ENCODE assay signal across 1 cellular context in the genomic region with DNA sequence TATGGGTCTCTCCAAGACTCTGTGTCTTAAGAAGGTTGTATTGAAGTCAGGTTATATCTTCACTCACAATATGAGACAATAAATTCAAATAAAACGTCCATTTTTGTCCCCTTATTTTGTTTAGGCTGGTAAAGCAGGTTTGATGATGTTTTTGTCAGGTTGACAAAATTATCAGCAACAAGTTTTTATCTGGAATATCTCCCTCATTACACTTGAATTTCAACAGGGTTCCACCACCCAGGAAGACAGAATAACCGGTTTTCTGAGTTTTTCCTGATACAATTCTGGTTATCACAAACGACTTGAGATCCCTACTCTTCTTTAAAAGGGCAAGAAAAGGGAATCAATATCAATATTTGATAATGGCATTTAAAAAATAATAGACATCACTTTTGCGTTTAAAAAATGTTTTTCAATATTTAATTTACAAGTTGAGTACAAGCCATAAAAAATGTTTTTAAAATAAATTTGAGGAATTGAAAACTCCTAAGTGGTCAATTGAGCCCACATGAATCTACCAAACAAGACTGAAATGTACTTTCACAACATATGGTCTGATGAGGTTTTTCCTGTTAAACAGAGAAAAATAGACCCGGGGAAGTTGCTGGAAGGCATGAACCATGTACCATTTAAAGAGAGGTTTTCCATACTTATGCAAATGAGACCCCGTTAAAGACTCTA.
TF ChIP-seq lines count a peak whose summit lies in the region.

No MANE protein-coding gene starts in this region.

TF ChIP-seq in IMR-90, 13 proteins besides CTCF, POLR2A, EP300 and RAD21:
- no peak for TF ChIP-seq CEBPB (IDR thresholded peaks at IDR 0.05; ENCODE audit: low read depth, low read length)
- no peak for TF ChIP-seq FOS (IDR thresholded peaks at IDR 0.05; ENCODE audit: low read depth, low read length)
